ENCODE assay signal across 9 cellular contexts in genomic region chr4:97987019-97987648, GRCh38.
DNase-seq lines count a peak whose midpoint lies in the region; ATAC-seq, FAIRE-seq and TF ChIP-seq lines count a peak whose summit lies in the region.
"Had no signal": no experiment of that assay in that cellular context is flagged by ENCODE, and none has a peak within 500 bp of the region (broad histone marks: within the 10 kb centered on the region; RNA-seq: fewer than 3 reads in every experiment).

No MANE protein-coding gene starts in this region.

- POLR2A ChIA-PET in endothelial cell of umbilical vein (lab: Charles Lee) = no interaction called here
- POLR2A ChIA-PET in CD8-positive, alpha-beta T cell (lab: Charles Lee) = no interaction called here

- H3K27ac ChIP-seq in endothelial cell of umbilical vein (ENCODE audit: insufficient read depth, low read depth, low read length) = no peak overlapping the region
- H3K27ac ChIP-seq in small intestine (ENCODE audit: low read depth in 1 of 2, low read length in 1 of 2) = no peak overlapping the region
- no peak overlapping the region for H3K27ac ChIP-seq in CD8-positive, alpha-beta T cell (ENCODE audit: low read depth, low read length)
- H3K27ac ChIP-seq: BLaER1 treated with 17β-estradiol and CSF1 and Interleukin-3, amounts not matched to agents 10 nM and 100 nM had no signal

- no peak for TF ChIP-seq POLR2A in endothelial cell of umbilical vein (IDR thresholded peaks at IDR 0.05; ENCODE audit: low read depth, low read length)

- FAIRE-seq in endothelial cell of umbilical vein (lab: Jason Lieb, UNC) = peak; percentile 65
- FAIRE-seq in small intestine (lab: Jason Lieb, UNC) = peak; percentile 44

- ATAC-seq in HG02852 (IDR thresholded peaks at IDR 0.05; ENCODE audit: unreplicated experiment) = no peak
- no peak for ATAC-seq in stimulated activated naive CD8-positive, alpha-beta T cell treated with anti-CD3 and anti-CD28 coated beads, Interleukin-15, Interleukin-2, amounts not matched to agents 100 U/mL and 50 U/mL, for 24 hours
- no peak for ATAC-seq in CD8-positive, alpha-beta T cell

- H3K9me3 Mint-ChIP-seq in CD8-positive, alpha-beta T cell = no peaks in the 10 kb centered on the region

- H3K4me1 ChIP-seq in endothelial cell of umbilical vein (ENCODE audit: control insufficient read depth, extremely low read depth, insufficient read depth, low read length) = no peaks in the 10 kb centered on the region
- no peaks in the 10 kb centered on the region for H3K4me1 ChIP-seq in small intestine (ENCODE audit: control insufficient read depth in 2 of 2, insufficient read depth in 1 of 2, low read depth in 1 of 2, low read length in 1 of 2)
- no peaks in the 10 kb centered on the region for H3K4me1 ChIP-seq in CD8-positive, alpha-beta T cell (ENCODE audit: insufficient read depth, low read length)

- no peak overlapping the region for H3K9ac ChIP-seq in endothelial cell of umbilical vein (replicated peaks; ENCODE audit: extremely low read depth, insufficient read depth, low read length)
- H3K9ac ChIP-seq: BLaER1 treated with 17β-estradiol and CSF1 and Interleukin-3, amounts not matched to agents 10 nM and 100 nM had no signal

- H3K4me3 ChIP-seq in endothelial cell of umbilical vein (replicated peaks in 1 of 3; ENCODE audit: insufficient read depth in 1 of 3, low read depth in 1 of 3, low read length in 3 of 3) (no peak overlapping the region), small intestine (ENCODE audit: low read depth in 1 of 2, low read length in 2 of 2) (no peak overlapping the region)
- no peak overlapping the region for H3K4me3 ChIP-seq in CD8-positive, alpha-beta T cell (ENCODE audit: low read depth, low read length)
- H3K4me3 ChIP-seq: BLaER1 treated with 17β-estradiol and CSF1 and Interleukin-3, amounts not matched to agents 10 nM and 100 nM had no signal

- peak; percentile 33 to 48 for TF ChIP-seq CTCF in endothelial cell of umbilical vein (IDR thresholded peaks at IDR 0.05; ENCODE audit: extremely low read depth in 1 of 2, insufficient read depth in 1 of 2, low read depth in 1 of 2, low read length in 2 of 2)
- no peak for TF ChIP-seq CTCF in CD8-positive, alpha-beta T cell (IDR thresholded peaks at IDR 0.05)

- no peaks in the 10 kb centered on the region for H3K4me1 Mint-ChIP-seq in CD8-positive, alpha-beta T cell (ENCODE audit: low read depth)

- DNase-seq in NCI-H2107 treated with DMSO at 0.1 percent for 48 hours (lab: John Stamatoyannopoulos, UW; ENCODE audit: unreplicated experiment) = peak; percentile 11
- DNase-seq in NCI-H2107 (lab: John Stamatoyannopoulos, UW) = no peak
- DNase-seq in NCI-H82 (lab: John Stamatoyannopoulos, UW) = peak; percentile 49
- DNase-seq in endothelial cell of umbilical vein (ENCODE audit: low read depth, low spot score) = peak; percentile 71
- peak; percentile 8 for DNase-seq in small intestine
- no peak for DNase-seq in stimulated activated naive CD8-positive, alpha-beta T cell treated with anti-CD3 and anti-CD28 coated beads, Interleukin-15, Interleukin-2, amounts not matched to agents 100 U/mL and 50 U/mL, for 24 hours
- DNase-seq in CD8-positive, alpha-beta T cell = no peak

- no peak overlapping the region for H2AFZ ChIP-seq in endothelial cell of umbilical vein (ENCODE audit: low read depth, low read length)

- 28 to 39% (median 29%) methylated on average over 2 of the region's 2 CpGs for WGBS in small intestine, 3 donors

- H3K36me3 Mint-ChIP-seq in CD8-positive, alpha-beta T cell = no peaks in the 10 kb centered on the region

- dilution Hi-C loops in endothelial cell of umbilical vein (cut with MboI; ENCODE audit: extremely low pct_ligation_motif_present, low sequenced_read_pairs) = no loop called here

- CTCF ChIA-PET in endothelial cell of umbilical vein (lab: Charles Lee) = interaction anchor here (0.6 to 1.5 kb wide), 36 partner anchors 9 to 1966 kb away, joined by 3 to 56 read pairs (median 4); no protein-coding TSS in a partner anchor
- CTCF ChIA-PET in CD8-positive, alpha-beta T cell (lab: Charles Lee) = no interaction called here

- no TSS peak for BruUV-seq in endothelial cell of umbilical vein (replicated peaks; lab: Mats Ljungman, UMichigan)

- H3K36me3 ChIP-seq in endothelial cell of umbilical vein (ENCODE audit: control insufficient read depth in 2 of 2, extremely low read depth in 1 of 2, insufficient read depth in 2 of 2, low read length in 2 of 2) (no peaks in the 10 kb centered on the region), small intestine (ENCODE audit: control insufficient read depth in 2 of 2, insufficient read depth in 2 of 2, low read length in 2 of 2) (no peaks in the 10 kb centered on the region)
- H3K36me3 ChIP-seq in CD8-positive, alpha-beta T cell (ENCODE audit: insufficient read depth, low read length) = no peaks in the 10 kb centered on the region
- H3K36me3 ChIP-seq: BLaER1 treated with 17β-estradiol and CSF1 and Interleukin-3, amounts not matched to agents 10 nM and 100 nM had no signal

- H3K4me3 Mint-ChIP-seq in CD8-positive, alpha-beta T cell = no peak overlapping the region

- no peaks in the 10 kb centered on the region for H3K27me3 Mint-ChIP-seq in CD8-positive, alpha-beta T cell (ENCODE audit: low read depth)

- no peaks in the 10 kb centered on the region for H3K9me3 ChIP-seq in endothelial cell of umbilical vein (replicated peaks; ENCODE audit: control insufficient read depth, insufficient read depth, low read length)
- H3K9me3 ChIP-seq in small intestine (ENCODE audit: control insufficient read depth, low read depth) = no peaks in the 10 kb centered on the region
- no peaks in the 10 kb centered on the region for H3K9me3 ChIP-seq in CD8-positive, alpha-beta T cell (ENCODE audit: low read length)

- H3K4me2 ChIP-seq in endothelial cell of umbilical vein (ENCODE audit: insufficient read depth, low read length) = no peak overlapping the region
- H3K4me2 ChIP-seq: BLaER1 treated with 17β-estradiol and CSF1 and Interleukin-3, amounts not matched to agents 10 nM and 100 nM had no signal

- intact Hi-C loops in endothelial cell of umbilical vein (cut with micrococcal nuclease) = loop anchor here (2.0 to 10.0 kb wide), 5 partner anchors 266 to 1500 kb away; no protein-coding TSS in a partner anchor
- intact Hi-C loops in CD8-positive, alpha-beta T cell (cut with DNase I, micrococcal nuclease) = no loop called here

- H3K27me3 ChIP-seq in endothelial cell of umbilical vein (ENCODE audit: control insufficient read depth in 2 of 2, insufficient read depth in 2 of 2, low read length in 2 of 2) (no peaks in the 10 kb centered on the region), small intestine (ENCODE audit: control insufficient read depth in 2 of 2, insufficient read depth in 2 of 2, low read length in 2 of 2) (no peaks in the 10 kb centered on the region)
- H3K27me3 ChIP-seq in CD8-positive, alpha-beta T cell (ENCODE audit: insufficient read depth, low read length) = no peaks in the 10 kb centered on the region
- H3K27me3 ChIP-seq: BLaER1 treated with 17β-estradiol and CSF1 and Interleukin-3, amounts not matched to agents 10 nM and 100 nM had no signal

- H3K27ac Mint-ChIP-seq in CD8-positive, alpha-beta T cell = no peak overlapping the region

- H3K79me2 ChIP-seq in endothelial cell of umbilical vein (ENCODE audit: control insufficient read depth, insufficient read depth, low read length) = no peaks in the 10 kb centered on the region

- H4K20me1 ChIP-seq in endothelial cell of umbilical vein (replicated peaks; ENCODE audit: control insufficient read depth, extremely low read depth, insufficient read depth, low read length) = no peaks in the 10 kb centered on the region
- H4K20me1 ChIP-seq: BLaER1 treated with 17β-estradiol and CSF1 and Interleukin-3, amounts not matched to agents 10 nM and 100 nM had no signal

- H3K9me1 ChIP-seq in endothelial cell of umbilical vein (replicated peaks; ENCODE audit: control insufficient read depth, extremely low read depth, insufficient read depth, low read length) = no peaks in the 10 kb centered on the region

TF ChIP-seq in endothelial cell of umbilical vein, 7 proteins besides CTCF, POLR2A, EP300 and RAD21:
- TF ChIP-seq JUN (IDR thresholded peaks at IDR 0.05; ENCODE audit: borderline replicate concordance, insufficient read depth, insufficient read length, low read depth) (no peak), EZH2 (IDR thresholded peaks at IDR 0.05; ENCODE audit: borderline replicate concordance, low read depth, low read length, severe bottlenecking) (no peak), FOS (IDR thresholded peaks at IDR 0.05; ENCODE audit: borderline replicate concordance, insufficient read depth, low read length) (no peak), GATA2 (IDR thresholded peaks at IDR 0.05; ENCODE audit: insufficient read depth, insufficient read length, low read depth, low read length) (no peak), MYC (IDR thresholded peaks at IDR 0.05; ENCODE audit: low read depth, low read length) (no peak), MAX (IDR thresholded peaks at IDR 0.05; ENCODE audit: insufficient read depth, insufficient read length) (no peak), POLR2AphosphoS5 (IDR thresholded peaks at IDR 0.05; ENCODE audit: insufficient read depth, low read depth, low read length) (no peak)
TF ChIP-seq in endothelial cell of umbilical vein: peak in this region for 0.

Comparison
In these comparisons a context has a peak if more than half of its experiments do, and no peak if none do; other contexts are left out.
1. DNase-seq: peak in NCI-H2107 treated with DMSO at 0.1 percent for 48 hours (single experiment), NCI-H82 (single experiment), endothelial cell of umbilical vein (single experiment) and small intestine (single experiment); none in NCI-H2107 (single experiment), stimulated activated naive CD8-positive, alpha-beta T cell treated with anti-CD3 and anti-CD28 coated beads, Interleukin-15, Interleukin-2, amounts not matched to agents 100 U/mL and 50 U/mL, for 24 hours (single experiment) and CD8-positive, alpha-beta T cell (0 of 7).